Comparison of ENCODE assay signal across 1 cellular context in the genomic region with DNA sequence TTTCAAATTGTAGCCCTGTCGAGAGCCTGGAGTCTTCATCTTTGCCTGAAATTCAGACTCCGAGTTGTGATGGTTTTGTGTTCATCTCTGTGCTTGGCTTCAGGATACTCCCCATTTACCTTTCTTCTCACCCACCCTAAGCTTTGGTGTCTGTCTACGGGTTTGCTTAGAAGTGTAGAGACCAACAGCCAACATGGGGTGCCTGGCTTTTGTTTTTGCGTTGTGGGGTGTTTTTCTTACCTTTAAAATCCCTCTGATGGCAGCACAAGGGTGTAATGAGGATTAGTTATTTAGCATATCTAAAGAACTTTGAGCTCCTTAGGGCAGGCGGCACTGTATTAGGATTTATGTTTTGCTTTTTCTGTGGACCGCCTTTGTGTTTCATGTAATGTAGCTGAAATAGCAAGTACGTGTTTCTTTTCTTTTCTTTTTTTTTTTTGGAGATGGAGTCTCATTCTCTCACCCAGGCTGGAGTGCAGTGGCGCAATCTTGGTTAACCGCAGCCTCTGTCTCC.
TF ChIP-seq lines count a peak whose summit lies in the region.

No MANE protein-coding gene starts in this region.

TF ChIP-seq in WTC11, 78 proteins besides CTCF, POLR2A, EP300 and RAD21 (continued from another document):
- TF ChIP-seq ARID4B (CRISPR knock-in tag; IDR thresholded peaks at IDR 0.05; ENCODE audit: borderline replicate concordance) (no peak), CDX4 (CRISPR knock-in tag; IDR thresholded peaks at IDR 0.05; ENCODE audit: borderline replicate concordance) (no peak), IRF2 (CRISPR knock-in tag; IDR thresholded peaks at IDR 0.05; ENCODE audit: borderline replicate concordance, low read depth) (no peak), ZNF263 (CRISPR knock-in tag; IDR thresholded peaks at IDR 0.05; ENCODE audit: low read depth) (no peak), NR3C1 (CRISPR knock-in tag; conservative IDR thresholded peaks at IDR 0.05; ENCODE audit: low read depth) (no peak), NFE2L1 (CRISPR knock-in tag; IDR thresholded peaks at IDR 0.05) (no peak), ATF1 (CRISPR knock-in tag; IDR thresholded peaks at IDR 0.05) (no peak), ZNF232 (CRISPR knock-in tag; IDR thresholded peaks at IDR 0.05) (no peak), MXD4 (CRISPR knock-in tag; IDR thresholded peaks at IDR 0.05; ENCODE audit: borderline replicate concordance) (no peak)
- TF ChIP-seq, protein P1, sequence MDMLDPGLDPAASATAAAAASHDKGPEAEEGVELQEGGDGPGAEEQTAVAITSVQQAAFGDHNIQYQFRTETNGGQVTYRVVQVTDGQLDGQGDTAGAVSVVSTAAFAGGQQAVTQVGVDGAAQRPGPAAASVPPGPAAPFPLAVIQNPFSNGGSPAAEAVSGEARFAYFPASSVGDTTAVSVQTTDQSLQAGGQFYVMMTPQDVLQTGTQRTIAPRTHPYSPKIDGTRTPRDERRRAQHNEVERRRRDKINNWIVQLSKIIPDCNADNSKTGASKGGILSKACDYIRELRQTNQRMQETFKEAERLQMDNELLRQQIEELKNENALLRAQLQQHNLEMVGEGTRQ (CRISPR knock-in tag; IDR thresholded peaks at IDR 0.05): no peak
- TF ChIP-seq, protein P2, sequence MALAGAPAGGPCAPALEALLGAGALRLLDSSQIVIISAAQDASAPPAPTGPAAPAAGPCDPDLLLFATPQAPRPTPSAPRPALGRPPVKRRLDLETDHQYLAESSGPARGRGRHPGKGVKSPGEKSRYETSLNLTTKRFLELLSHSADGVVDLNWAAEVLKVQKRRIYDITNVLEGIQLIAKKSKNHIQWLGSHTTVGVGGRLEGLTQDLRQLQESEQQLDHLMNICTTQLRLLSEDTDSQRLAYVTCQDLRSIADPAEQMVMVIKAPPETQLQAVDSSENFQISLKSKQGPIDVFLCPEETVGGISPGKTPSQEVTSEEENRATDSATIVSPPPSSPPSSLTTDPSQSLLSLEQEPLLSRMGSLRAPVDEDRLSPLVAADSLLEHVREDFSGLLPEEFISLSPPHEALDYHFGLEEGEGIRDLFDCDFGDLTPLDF (CRISPR knock-in tag; IDR thresholded peaks at IDR 0.05): no peak
